ENCODE assay signal across 21 cellular contexts in the genomic region with DNA sequence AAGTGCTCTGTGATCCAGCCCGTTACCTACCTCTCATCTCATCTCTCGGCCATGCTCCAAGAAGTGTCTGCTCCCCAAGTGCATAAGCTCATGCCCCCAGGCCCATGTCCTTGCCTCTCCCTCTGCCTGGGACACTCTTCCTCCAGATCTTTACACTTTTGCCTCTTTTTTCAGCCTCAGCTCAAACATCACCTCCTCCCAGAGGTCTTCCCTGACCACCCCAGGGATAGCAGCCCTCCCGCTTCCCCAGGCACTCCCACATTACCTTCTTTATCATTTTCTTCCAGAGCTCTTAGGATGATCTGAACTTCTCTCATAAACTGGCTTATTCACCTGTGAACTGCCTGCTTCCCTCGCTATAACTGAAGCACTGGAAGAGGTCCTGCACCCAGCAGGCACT. TPM values are rescaled to one million over a fixed set of nuclear protein-coding genes. Genes with fewer than 3 reads are reported as not detected.
"Had no signal": no experiment of that assay in that cellular context is flagged by ENCODE, and none has a peak within 500 bp of the region (broad histone marks: within the 10 kb centered on the region; RNA-seq: fewer than 3 reads in every experiment).

No MANE protein-coding gene starts in this region.

- H3K27ac Mint-ChIP-seq: activated CD8-positive, alpha-beta T cell treated with anti-CD3 and anti-CD28 coated beads for 36 hours; activated naive CD4-positive, alpha-beta T cell treated with anti-CD3 and anti-CD28 coated beads for 36 hours; activated naive CD8-positive, alpha-beta T cell treated with anti-CD3 and anti-CD28 coated beads, Interleukin-2, amount 50 U/mL, for 24 hours; effector memory CD8-positive, alpha-beta T cell; progenitor cell of endocrine pancreas had no signal

- H3K36me3 ChIP-seq: esophagus squamous epithelium, heart right ventricle, left lung, stomach had no signal

- H3K27me3 Mint-ChIP-seq: activated naive CD8-positive, alpha-beta T cell treated with anti-CD3 and anti-CD28 coated beads, Interleukin-2, amount 50 U/mL, for 24 hours; effector memory CD8-positive, alpha-beta T cell had no signal

- ATAC-seq: activated CD8-positive, alpha-beta T cell treated with anti-CD3 and anti-CD28 coated beads for 36 hours; activated naive CD8-positive, alpha-beta T cell treated with anti-CD3 and anti-CD28 coated beads, Interleukin-2, amount 50 U/mL, for 24 hours; effector memory CD8-positive, alpha-beta T cell; heart right ventricle had no signal

- H3K27ac ChIP-seq: esophagus squamous epithelium, heart right ventricle, left lung, SK-N-MC, stomach had no signal

- DNase-seq: activated CD4-positive, CD25-positive, alpha-beta regulatory T cell treated with anti-CD3 and anti-CD28 coated beads, Interleukin-2, amount 50 U/mL, for 72 hours; activated CD8-positive, alpha-beta memory T cell treated with anti-CD3 and anti-CD28 coated beads, Interleukin-2, amount 50 U/mL, for 4 hours; activated CD8-positive, alpha-beta T cell treated with anti-CD3 and anti-CD28 coated beads for 36 hours; activated naive CD4-positive, alpha-beta T cell treated with anti-CD3 and anti-CD28 coated beads for 36 hours; activated naive CD8-positive, alpha-beta T cell treated with anti-CD3 and anti-CD28 coated beads, Interleukin-2, amount 50 U/mL, for 24 hours; anterior cingulate cortex; caudate nucleus; effector memory CD8-positive, alpha-beta T cell; esophagus squamous epithelium; heart right ventricle; left lung; midbrain; stimulated activated CD4-positive, alpha-beta T cell treated with anti-CD3 and anti-CD28 coated beads, Interleukin-12 subunit alpha, Interleukin-12 subunit beta, amount 100 ng/mL, for 4 hours; stimulated activated CD4-positive, alpha-beta T cell treated with anti-CD3 and anti-CD28 coated beads, Interleukin-1b, Interleukin-23, amount 100 ng/mL, for 48 hours; stimulated activated CD8-positive, alpha-beta memory T cell treated with anti-CD3 and anti-CD28 coated beads, Interleukin-4, amount 100 ng/mL, for 48 hours; stomach; T1000 had no signal

- H3K36me3 Mint-ChIP-seq: brain had no signal

- H3K9me3 Mint-ChIP-seq: activated CD8-positive, alpha-beta T cell treated with anti-CD3 and anti-CD28 coated beads for 36 hours; activated naive CD4-positive, alpha-beta T cell treated with anti-CD3 and anti-CD28 coated beads for 36 hours; activated naive CD8-positive, alpha-beta T cell treated with anti-CD3 and anti-CD28 coated beads, Interleukin-2, amount 50 U/mL, for 24 hours; effector memory CD8-positive, alpha-beta T cell had no signal

- H3K4me3 Mint-ChIP-seq: activated CD8-positive, alpha-beta T cell treated with anti-CD3 and anti-CD28 coated beads for 36 hours; activated naive CD4-positive, alpha-beta T cell treated with anti-CD3 and anti-CD28 coated beads for 36 hours; activated naive CD8-positive, alpha-beta T cell treated with anti-CD3 and anti-CD28 coated beads, Interleukin-2, amount 50 U/mL, for 24 hours; brain; effector memory CD8-positive, alpha-beta T cell had no signal

- H3K27me3 ChIP-seq: esophagus squamous epithelium, heart right ventricle, left lung, stomach had no signal

- H3K9me3 ChIP-seq: esophagus squamous epithelium, heart right ventricle, left lung, stomach had no signal

- H3K4me3 ChIP-seq: esophagus squamous epithelium, heart right ventricle, left lung, SK-N-MC, stomach had no signal

RNA-seq across cellular contexts. Expression of a gene that starts 18.6 kb away (rescaled TPM):
- polyA plus RNA-seq: neural cell had no signal
